In genomic region chr2:43539991-43540860, GRCh38 we compare ENCODE assay signal across 9 cellular contexts. TPM values are rescaled to one million over a fixed set of nuclear protein-coding genes. Genes with fewer than 3 reads are reported as not detected.
A peak's percentile ranks its signal among the peaks of the same experiment; 100 is the strongest.
DNase-seq lines count a peak whose midpoint lies in the region; ATAC-seq and TF ChIP-seq lines count a peak whose summit lies in the region.
"Had no signal": no experiment of that assay in that cellular context is flagged by ENCODE, and none has a peak within 500 bp of the region (broad histone marks: within the 10 kb centered on the region; RNA-seq: fewer than 3 reads in every experiment).

No MANE protein-coding gene starts in this region.

- no peak overlapping the region for H3K4me3 ChIP-seq in rectal smooth muscle tissue (ENCODE audit: low read length)
- H3K4me3 ChIP-seq in CD8-positive, alpha-beta T cell (ENCODE audit: low read depth, low read length), result no peak overlapping the region

- TSS peak; percentile 24 for BruUV-seq in Calu3 (replicated peaks; lab: Mats Ljungman, UMichigan)

- ATAC-seq in foreskin keratinocyte, result peak; percentile 62
- no peak for ATAC-seq in CD8-positive, alpha-beta T cell

- peak overlapping the region; percentile 77 for H3K27ac ChIP-seq in foreskin keratinocyte
- H3K27ac ChIP-seq in rectal smooth muscle tissue (ENCODE audit: low read depth, low read length), result peak overlapping the region; percentile 20
- no peak overlapping the region for H3K27ac ChIP-seq in CD8-positive, alpha-beta T cell (ENCODE audit: low read depth, low read length)

- H3K36me3 ChIP-seq in rectal smooth muscle tissue (ENCODE audit: control insufficient read depth, insufficient read depth, low read length), result no peaks in the 10 kb centered on the region
- peaks cover 4% of the 10 kb centered on the region for H3K36me3 ChIP-seq in CD8-positive, alpha-beta T cell (ENCODE audit: insufficient read depth, low read length)

- POLR2A ChIA-PET in CD8-positive, alpha-beta T cell (lab: Charles Lee), result interaction anchor here (1.2 kb wide), 1 partner anchor 311 kb away, joined by 4 read pairs; no protein-coding TSS in a partner anchor

- no peak overlapping the region for H3K9ac ChIP-seq in rectal smooth muscle tissue (ENCODE audit: low read length)

- TF ChIP-seq CTCF in Calu3 (IDR thresholded peaks at IDR 0.05; ENCODE audit: unreplicated experiment) (no peak), foreskin keratinocyte (conservative IDR thresholded peaks at IDR 0.05) (no peak)
- no peak for TF ChIP-seq CTCF in CD8-positive, alpha-beta T cell (IDR thresholded peaks at IDR 0.05)

- no peaks in the 10 kb centered on the region for H3K9me3 ChIP-seq in CD8-positive, alpha-beta T cell (ENCODE audit: low read length)

- H3K4me1 ChIP-seq in foreskin keratinocyte (peaks cover 27% of the 10 kb centered on the region), rectal smooth muscle tissue (ENCODE audit: control insufficient read depth, insufficient read depth, low read length) (peaks cover 3% of the 10 kb centered on the region)
- H3K4me1 ChIP-seq in CD8-positive, alpha-beta T cell (ENCODE audit: insufficient read depth, low read length), result no peaks in the 10 kb centered on the region

- H3K27me3 ChIP-seq in foreskin keratinocyte (no peaks in the 10 kb centered on the region), rectal smooth muscle tissue (ENCODE audit: control insufficient read depth, insufficient read depth, low read length) (no peaks in the 10 kb centered on the region)
- H3K27me3 ChIP-seq in CD8-positive, alpha-beta T cell (ENCODE audit: insufficient read depth, low read length), result no peaks in the 10 kb centered on the region

- no peak overlapping the region for H3K27ac Mint-ChIP-seq in Calu3 (ENCODE audit: unreplicated experiment)
- H3K27ac Mint-ChIP-seq in CD8-positive, alpha-beta T cell, result no peak overlapping the region

- intact Hi-C loops in Calu3 (cut with micrococcal nuclease; ENCODE audit: unreplicated experiment), result loop anchor here (5.0 kb wide), 1 partner anchor 53 kb away; no protein-coding TSS in a partner anchor
- intact Hi-C loops in CD8-positive, alpha-beta T cell (cut with DNase I, micrococcal nuclease), result loop anchor here (2.0 to 10.0 kb wide), 5 partner anchors 55 to 681 kb away; partner anchors contain the start of gene ZFP36L2 (in 1 of the 2)

- H3K36me3 Mint-ChIP-seq in Calu3 (ENCODE audit: insufficient read depth, unreplicated experiment), result peaks cover 6% of the 10 kb centered on the region
- H3K36me3 Mint-ChIP-seq in CD8-positive, alpha-beta T cell, result peaks cover 38% of the 10 kb centered on the region

- H3K9me3 Mint-ChIP-seq in Calu3 (ENCODE audit: low read depth, unreplicated experiment), result no peaks in the 10 kb centered on the region
- no peaks in the 10 kb centered on the region for H3K9me3 Mint-ChIP-seq in CD8-positive, alpha-beta T cell

- DNase-seq in Calu3, result no peak
- DNase-seq in SIG-M5 treated with dmso at 0.1 percent for 504 hours (lab: John Stamatoyannopoulos, UW; ENCODE audit: unreplicated experiment), result peak; percentile 85
- peak; percentile 73 to 79 for DNase-seq in foreskin keratinocyte
- DNase-seq in activated T-cell treated with anti-CD3 and anti-CD28 coated beads for 4 hours, result no peak
- DNase-seq in DMS114 treated with DMSO at 0.1 percent for 48 hours (lab: John Stamatoyannopoulos, UW; ENCODE audit: unreplicated experiment), result no peak
- no peak for DNase-seq in SHP77 treated with DMSO at 0.1 percent for 48 hours (lab: John Stamatoyannopoulos, UW)
- DNase-seq in CD8-positive, alpha-beta T cell, result no peak
- DNase-seq: NCI-H2171 treated with DMSO at 0.1 percent for 48 hours had no signal

- no peak overlapping the region for H3K4me3 Mint-ChIP-seq in Calu3 (ENCODE audit: low read depth, unreplicated experiment)
- H3K4me3 Mint-ChIP-seq in CD8-positive, alpha-beta T cell, result no peak overlapping the region

- no peaks in the 10 kb centered on the region for H3K27me3 Mint-ChIP-seq in Calu3 (ENCODE audit: unreplicated experiment)
- H3K27me3 Mint-ChIP-seq in CD8-positive, alpha-beta T cell (ENCODE audit: low read depth), result no peaks in the 10 kb centered on the region

- H3K4me1 Mint-ChIP-seq in Calu3 (ENCODE audit: low read depth, unreplicated experiment), result no peaks in the 10 kb centered on the region
- peaks cover 22% of the 10 kb centered on the region for H3K4me1 Mint-ChIP-seq in CD8-positive, alpha-beta T cell (ENCODE audit: low read depth)

- CTCF ChIA-PET in Calu3 (lab: Charles Lee), result interaction anchor here (0.9 kb wide), 2 partner anchors 311 to 681 kb away, joined by 3 read pairs; no protein-coding TSS in a partner anchor
- CTCF ChIA-PET in CD8-positive, alpha-beta T cell (lab: Charles Lee), result interaction anchor here (1.1 to 3.2 kb wide), 7 partner anchors 20 to 712 kb away, joined by 3 to 28 read pairs (median 3); no protein-coding TSS in a partner anchor

RNA-seq across cellular contexts. Expression of gene THADA, which starts 55.6 kb away (rescaled TPM):
- total RNA-seq in Calu3 (2022) (35.5 and 39.9 TPM in 2 replicates), foreskin keratinocyte (20.1 and 21.0 TPM in 2 replicates)
- 14.4 and 15.6 TPM in 2 replicates for polyA plus RNA-seq in foreskin keratinocyte
- 10 to 100 TPM; 28.5 to 28.6 TPM for total RNA-seq in CD8-positive, alpha-beta T cell

Comparison
In these comparisons a context has a peak if more than half of its experiments do, and no peak if none do; other contexts are left out.
1. DNase-seq: peak in SIG-M5 treated with dmso at 0.1 percent for 504 hours (single experiment) and foreskin keratinocyte (2 of 2); none in Calu3 (single experiment), activated T-cell treated with anti-CD3 and anti-CD28 coated beads for 4 hours (single experiment), DMS114 treated with DMSO at 0.1 percent for 48 hours (single experiment), SHP77 treated with DMSO at 0.1 percent for 48 hours (single experiment) and CD8-positive, alpha-beta T cell (0 of 7).